Comparison of ENCODE assay signal across 8 cellular contexts in the genomic region with DNA sequence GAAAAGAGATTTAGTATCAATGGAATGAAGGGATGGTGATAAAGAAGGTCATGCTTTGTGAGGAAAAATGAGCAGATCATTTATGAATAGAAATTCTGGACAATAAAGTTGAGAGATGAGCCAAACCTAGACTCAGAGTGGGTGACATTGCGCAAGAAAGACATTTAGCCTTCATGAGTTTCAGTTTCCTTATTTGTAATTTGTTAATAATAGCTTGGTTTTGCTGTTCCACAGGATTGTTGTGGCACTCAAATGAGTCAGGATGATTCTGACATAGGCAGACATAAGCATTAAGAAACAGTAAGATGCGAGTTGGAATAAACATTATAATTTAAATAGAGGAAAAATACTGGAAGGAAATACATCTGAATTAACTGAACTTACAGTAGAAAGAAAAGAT. TPM values are rescaled to one million over a fixed set of nuclear protein-coding genes. Genes with fewer than 3 reads are reported as not detected.
DNase-seq lines count a peak whose midpoint lies in the region; ATAC-seq and TF ChIP-seq lines count a peak whose summit lies in the region.

No MANE protein-coding gene starts in this region.

- H3K27ac Mint-ChIP-seq in naive thymus-derived CD8-positive, alpha-beta T cell: no peak overlapping the region

- H3K4me2 ChIP-seq in IMR-90 (ENCODE audit: low read depth, low read length): peak overlapping the region; percentile 71; the same call in 1 of the 2 replicates

- no peak overlapping the region for H3K14ac ChIP-seq in IMR-90 (replicated peaks; ENCODE audit: low read depth, low read length)

- ATAC-seq in GM21447 (IDR thresholded peaks at IDR 0.05; ENCODE audit: unreplicated experiment) (peak; percentile 88), IMR-90 (ENCODE audit: low read depth) (peak; percentile 50), esophagus mucosa (peak; percentile 61)
- ATAC-seq in naive thymus-derived CD8-positive, alpha-beta T cell: no peak

- peaks cover 3% of the 10 kb centered on the region; the same call in 1 of the 2 replicates for H3K36me3 ChIP-seq in IMR-90 (ENCODE audit: control insufficient read depth, insufficient read depth, low read length)

- no peak overlapping the region for H3K18ac ChIP-seq in IMR-90 (ENCODE audit: low read depth, low read length)

- POLR2A ChIA-PET in IMR-90 (lab: Charles Lee; ENCODE audit: unreplicated experiment): interaction anchor here (0.7 to 0.9 kb wide), 2 partner anchors 8 to 1205 kb away, joined by 3 read pairs; no protein-coding TSS in a partner anchor
- POLR2A ChIA-PET in naive thymus-derived CD8-positive, alpha-beta T cell (lab: Charles Lee): no interaction called here

- H3K4ac ChIP-seq in IMR-90 (ENCODE audit: low read depth, low read length): no peak overlapping the region

- peaks cover 29% of the 10 kb centered on the region for H3K4me1 ChIP-seq in IMR-90 (ENCODE audit: control insufficient read depth, insufficient read depth, low read length)

- peaks cover 15 to 52% of the 10 kb centered on the region in 2 experiments for H3K79me1 ChIP-seq in IMR-90 (ENCODE audit: low read depth in 1 of 2, low read length in 2 of 2)

- no peak overlapping the region for H2AK5ac ChIP-seq in IMR-90 (ENCODE audit: low read depth, low read length)

- peak overlapping the region; percentile 24 to 77; a peak in 2 of 4 replicates for H4K8ac ChIP-seq in IMR-90 (ENCODE audit: low read depth in 2 of 2, low read length in 2 of 2)

- no peak overlapping the region; the same call in 1 of the 2 replicates for H2BK20ac ChIP-seq in IMR-90 (ENCODE audit: low read depth, low read length)

- no peaks in the 10 kb centered on the region for H3K9me3 ChIP-seq in IMR-90 (ENCODE audit: control insufficient read depth, insufficient read depth, low read length)

- dilution Hi-C loops in IMR-90 (cut with HindIII; ENCODE audit: low sequenced_read_pairs, unreplicated experiment): no loop called here

- H3K23ac ChIP-seq in IMR-90 (ENCODE audit: low read depth, low read length): peak overlapping the region; percentile 6; the same call in 1 of the 2 replicates

- H3K9me3 Mint-ChIP-seq in naive thymus-derived CD8-positive, alpha-beta T cell: no peaks in the 10 kb centered on the region

- H3K27ac ChIP-seq in IMR-90 (ENCODE audit: insufficient read depth, low read length): peak overlapping the region; percentile 47; the same call in 1 of the 2 replicates

- H4K20me1 ChIP-seq in IMR-90 (ENCODE audit: insufficient read depth, low read length): no peaks in the 10 kb centered on the region

- no TSS peak for BruUV-seq in IMR-90 (replicated peaks; lab: Mats Ljungman, UMichigan)

- H4K91ac ChIP-seq in IMR-90 (ENCODE audit: insufficient read depth, low read depth, low read length): no peak overlapping the region

- TF ChIP-seq RAD21 in IMR-90 (IDR thresholded peaks at IDR 0.05; ENCODE audit: low read length): no peak

- peak overlapping the region; percentile 38; the same call in 1 of the 2 replicates for H4K5ac ChIP-seq in IMR-90 (ENCODE audit: low read depth, low read length)

- no peaks in the 10 kb centered on the region for H3K4me1 Mint-ChIP-seq in naive thymus-derived CD8-positive, alpha-beta T cell

- H2BK5ac ChIP-seq in IMR-90 (ENCODE audit: low read depth, low read length, poor library complexity, severe bottlenecking): peak overlapping the region; percentile 100

- no peak for TF ChIP-seq CTCF in IMR-90 (conservative IDR thresholded peaks at IDR 0.05; ENCODE audit: low read depth, low read length)

- H3K56ac ChIP-seq in IMR-90 (ENCODE audit: extremely low read depth, insufficient read depth, low read length): 0 out of 2 replicates have a peak overlapping the region, but pooled peaks have one; percentile 12

- peaks cover 0 to 11% (median 2%) of the 10 kb centered on the region in 5 donors for H3K27me3 Mint-ChIP-seq in naive thymus-derived CD8-positive, alpha-beta T cell

- peak overlapping the region; percentile 99; the same call in 1 of the 2 replicates for H2BK120ac ChIP-seq in IMR-90 (ENCODE audit: low read depth, low read length)

- H3K36me3 Mint-ChIP-seq in naive thymus-derived CD8-positive, alpha-beta T cell: no peaks in the 10 kb centered on the region

- no peak for TF ChIP-seq POLR2A in IMR-90 (IDR thresholded peaks at IDR 0.05; ENCODE audit: low read depth, low read length)

- no peak overlapping the region for H3K4me3 Mint-ChIP-seq in naive thymus-derived CD8-positive, alpha-beta T cell

- CTCF ChIA-PET in IMR-90 (lab: Yijun Ruan, JAX): interaction anchor here (0.6 to 2.2 kb wide), 3 partner anchors 11 to 847 kb away, joined by 3 to 12 read pairs (median 3); no protein-coding TSS in a partner anchor

- H3K9ac ChIP-seq in IMR-90 (ENCODE audit: low read depth, low read length): no peak overlapping the region

- intact Hi-C loops in IMR-90 (cut with micrococcal nuclease): no loop called here

- H2AK9ac ChIP-seq in IMR-90 (replicated peaks; ENCODE audit: low read depth, low read length, poor library complexity): no peak overlapping the region

- in situ Hi-C loops in IMR-90 (cut with MboI; ENCODE audit: low sequenced_read_pairs): no loop called here

- H3K27me3 ChIP-seq in IMR-90 (ENCODE audit: control insufficient read depth, insufficient read depth, low read length): no peaks in the 10 kb centered on the region

- DNase-seq in Daoy (ENCODE audit: low read depth) (peak; percentile 42), IMR-90 (peak; percentile 95), HT-29 (ENCODE audit: low spot score) (no peak), GF-D8 (lab: John Stamatoyannopoulos, UW) (no peak), GOT3 (lab: John Stamatoyannopoulos, UW) (no peak)
- no peak for DNase-seq in naive thymus-derived CD8-positive, alpha-beta T cell

- H2BK15ac ChIP-seq in IMR-90 (ENCODE audit: low read depth, low read length): no peak overlapping the region

- no peak overlapping the region for H3K4me3 ChIP-seq in IMR-90 (ENCODE audit: insufficient read depth, low read depth, low read length)

- peaks cover 9% of the 10 kb centered on the region for H3K9me1 ChIP-seq in IMR-90 (ENCODE audit: insufficient read depth, low read length)

- H2AFZ ChIP-seq in IMR-90 (replicated peaks; ENCODE audit: low read length, poor library complexity): no peak overlapping the region

- WGBS in IMR-90 (ENCODE audit: extremely low coverage in 2 of 2, insufficient read length in 1 of 2), 2 experiments: no CpG with 5 or more reads among the region's 2 CpGs

TF ChIP-seq in IMR-90, 13 proteins besides CTCF, POLR2A, EP300 and RAD21:
- TF ChIP-seq, protein P1, sequence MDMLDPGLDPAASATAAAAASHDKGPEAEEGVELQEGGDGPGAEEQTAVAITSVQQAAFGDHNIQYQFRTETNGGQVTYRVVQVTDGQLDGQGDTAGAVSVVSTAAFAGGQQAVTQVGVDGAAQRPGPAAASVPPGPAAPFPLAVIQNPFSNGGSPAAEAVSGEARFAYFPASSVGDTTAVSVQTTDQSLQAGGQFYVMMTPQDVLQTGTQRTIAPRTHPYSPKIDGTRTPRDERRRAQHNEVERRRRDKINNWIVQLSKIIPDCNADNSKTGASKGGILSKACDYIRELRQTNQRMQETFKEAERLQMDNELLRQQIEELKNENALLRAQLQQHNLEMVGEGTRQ (IDR thresholded peaks at IDR 0.05; ENCODE audit: low read depth, low read length): no peak
- TF ChIP-seq FOS (IDR thresholded peaks at IDR 0.05; ENCODE audit: low read depth, low read length): peak; percentile 67; the same call in 1 of the 2 replicates
- peak; percentile 100 for TF ChIP-seq CEBPB (IDR thresholded peaks at IDR 0.05; ENCODE audit: low read depth, low read length)
- peak; percentile 54 for TF ChIP-seq MAFK (IDR thresholded peaks at IDR 0.05; ENCODE audit: low read depth, low read length)
- no peak for TF ChIP-seq BHLHE40 (IDR thresholded peaks at IDR 0.05; ENCODE audit: low read depth, low read length)
- peak; percentile 40; the same call in 1 of the 2 replicates for TF ChIP-seq NFE2L2 (IDR thresholded peaks at IDR 0.05; ENCODE audit: low read depth, low read length)

RNA-seq across cellular contexts. Expression of a gene that starts 34.8 kb away (rescaled TPM):
- 27.4 and 32.0 TPM in 2 replicates for total RNA-seq in Daoy (2014; rRNA removed; shearing (Covaris generic))
- total RNA-seq in IMR-90 (2012; rRNA removed) (83.6 and 93.4 TPM in 2 replicates), esophagus mucosa (31.3 TPM)
- polyA plus RNA-seq in IMR-90 (2012; rRNA removed): 20.4 and 23.3 TPM in 2 replicates
- polyA plus RNA-seq in IMR-90 (2012; cell fraction: cytosol; rRNA removed): 3.8 and 6.3 TPM in 2 replicates
- polyA plus RNA-seq in IMR-90 (2012; cell fraction: nucleus; rRNA removed; ENCODE audit: low replicate concordance): 2.9 and 17.7 TPM in 2 replicates
- 10.6 and 11.6 TPM in 2 replicates for total RNA-seq in HT-29 (2014; rRNA removed; shearing (Covaris generic))
- total RNA-seq in naive thymus-derived CD8-positive, alpha-beta T cell: not detected
- under 1 TPM in 2 of 3 donors, not detected in 1; 0.06 to 0.19 TPM for polyA plus RNA-seq in naive thymus-derived CD8-positive, alpha-beta T cell

Comparison
In these comparisons a context has a peak if more than half of its experiments do, and no peak if none do; other contexts are left out.
1. DNase-seq: peak in Daoy (single experiment) and IMR-90 (single experiment); none in HT-29 (single experiment), GF-D8 (single experiment), naive thymus-derived CD8-positive, alpha-beta T cell (0 of 10) and GOT3 (single experiment).
2. ATAC-seq: peak in GM21447 (single experiment), IMR-90 (single experiment) and esophagus mucosa (single experiment); none in naive thymus-derived CD8-positive, alpha-beta T cell (0 of 2).
3. RNA of a gene that starts 34.8 kb away (total RNA-seq): 83.6 to 93.4 TPM in IMR-90, 27.4 to 32.0 TPM in Daoy, 31.3 TPM in esophagus mucosa (single experiment) and 10.6 to 11.6 TPM in HT-29; not detected in naive thymus-derived CD8-positive, alpha-beta T cell; every median in the first group is over 10 times any median in the second.